ENCODE assay signal across 8 cellular contexts in the genomic region with DNA sequence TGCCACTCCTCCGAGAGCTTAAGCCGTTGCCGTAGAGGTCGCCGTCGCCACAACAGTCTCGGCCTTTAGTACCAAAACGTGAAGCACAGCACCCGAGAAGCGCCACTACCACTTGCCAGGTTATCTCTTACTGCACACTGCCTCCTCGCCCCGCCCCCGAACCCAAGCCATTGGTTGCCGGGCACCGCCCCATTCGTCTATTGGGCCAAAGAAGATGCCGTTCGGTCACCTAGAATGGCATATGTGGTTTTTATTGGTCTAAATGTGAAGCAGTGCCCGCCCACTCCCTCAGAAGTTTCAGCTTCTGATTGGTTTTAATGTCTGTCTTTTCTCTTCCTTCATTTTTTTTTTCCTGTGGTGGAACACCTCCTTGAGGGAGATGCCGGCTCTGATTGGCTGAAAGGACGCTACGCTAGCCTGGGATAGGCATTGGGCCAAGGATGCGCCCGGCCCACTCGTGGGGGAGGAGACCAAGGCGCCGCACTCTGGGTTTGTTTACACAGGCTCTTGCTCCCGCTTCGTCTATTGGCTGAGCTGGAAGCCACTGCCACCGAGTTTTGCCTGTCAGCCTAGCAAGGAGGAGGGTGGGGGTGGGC.
DNase-seq lines count a peak whose midpoint lies in the region; ATAC-seq lines count a peak whose summit lies in the region.

A gene with protein sequence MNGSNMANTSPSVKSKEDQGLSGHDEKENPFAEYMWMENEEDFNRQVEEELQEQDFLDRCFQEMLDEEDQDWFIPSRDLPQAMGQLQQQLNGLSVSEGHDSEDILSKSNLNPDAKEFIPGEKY (minus strand): TSS at position 139 of the 596 bp plus-strand sequence. CDS start 24,514 bp downstream, outside the sequence.

- H3K27me3 Mint-ChIP-seq in central memory CD8-positive, alpha-beta T cell, result peaks cover 14% of the 10 kb centered on the region

- DNase-seq in ACHN (peak; percentile 100), NCI-H2227 (lab: John Stamatoyannopoulos, UW; ENCODE audit: unreplicated experiment) (peak; percentile 99), inferior parietal cortex (ENCODE audit: extremely low spot score) (peak; percentile 99), smooth muscle cell of the brain vasculature (ENCODE audit: low read depth, low spot score) (peak; percentile 96)
- peak; percentile 94 to 97 (median 96) for DNase-seq in activated CD4-positive, CD25-positive, alpha-beta regulatory T cell (lab: John Stamatoyannopoulos, UW)
- peak; percentile 93 to 97 for DNase-seq in central memory CD8-positive, alpha-beta T cell (ENCODE audit: low spot score in 2 of 2)

- peak within 1 kb of the TSS; percentile 84 for H3K27ac Mint-ChIP-seq in central memory CD8-positive, alpha-beta T cell (ENCODE audit: low read depth)

- in situ Hi-C loops in ACHN (cut with HindIII; ENCODE audit: low pct_ligation_motif_present, low pct_unique_long_range_greater_than_20kb, low sequenced_read_pairs), result no loop called here

- peaks cover 8% of the 10 kb centered on the region for H3K36me3 Mint-ChIP-seq in central memory CD8-positive, alpha-beta T cell (ENCODE audit: insufficient read depth)

- ATAC-seq in GM18873 (IDR thresholded peaks at IDR 0.05; ENCODE audit: low FRiP score, unreplicated experiment) (peak; percentile 96), HG03135 (IDR thresholded peaks at IDR 0.05; ENCODE audit: unreplicated experiment) (peak; percentile 97)
- ATAC-seq in central memory CD8-positive, alpha-beta T cell (replicated peaks; ENCODE audit: extremely low read depth, poor library complexity, severe bottlenecking), result peak; percentile 91

- H3K9me3 Mint-ChIP-seq in central memory CD8-positive, alpha-beta T cell, result no peaks in the 10 kb centered on the region

- peak within 1 kb of the TSS; percentile 93 for H3K4me3 Mint-ChIP-seq in central memory CD8-positive, alpha-beta T cell

- H3K4me1 Mint-ChIP-seq in central memory CD8-positive, alpha-beta T cell, result peaks cover 20% of the 10 kb centered on the region

Comparison
In these comparisons a context has a peak if more than half of its experiments do, and no peak if none do; other contexts are left out.
1. Peak in every context shown above with its lines: DNase-seq and ATAC-seq.